1 cellular context compared by ENCODE assay signal in genomic region chr18:11494093-11494492, GRCh38.
TF ChIP-seq lines count a peak whose summit lies in the region.

No MANE protein-coding gene starts in this region.

TF ChIP-seq in HepG2, 621 proteins besides CTCF, POLR2A, EP300 and RAD21 (continued from another document and continues in another):
- TF ChIP-seq ZNF674 (CRISPR knock-in tag; IDR thresholded peaks at IDR 0.05; ENCODE audit: low read depth) = no peak
- no peak for TF ChIP-seq ZNF607 (CRISPR knock-in tag; IDR thresholded peaks at IDR 0.05; ENCODE audit: borderline replicate concordance)
- TF ChIP-seq, protein P1, sequence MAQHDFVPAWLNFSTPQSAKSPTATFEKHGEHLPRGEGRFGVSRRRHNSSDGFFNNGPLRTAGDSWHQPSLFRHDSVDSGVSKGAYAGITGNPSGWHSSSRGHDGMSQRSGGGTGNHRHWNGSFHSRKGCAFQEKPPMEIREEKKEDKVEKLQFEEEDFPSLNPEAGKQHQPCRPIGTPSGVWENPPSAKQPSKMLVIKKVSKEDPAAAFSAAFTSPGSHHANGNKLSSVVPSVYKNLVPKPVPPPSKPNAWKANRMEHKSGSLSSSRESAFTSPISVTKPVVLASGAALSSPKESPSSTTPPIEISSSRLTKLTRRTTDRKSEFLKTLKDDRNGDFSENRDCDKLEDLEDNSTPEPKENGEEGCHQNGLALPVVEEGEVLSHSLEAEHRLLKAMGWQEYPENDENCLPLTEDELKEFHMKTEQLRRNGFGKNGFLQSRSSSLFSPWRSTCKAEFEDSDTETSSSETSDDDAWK (CRISPR knock-in tag; IDR thresholded peaks at IDR 0.05) = no peak
- no peak for TF ChIP-seq FLYWCH1 (CRISPR knock-in tag; IDR thresholded peaks at IDR 0.05)
- peak; percentile 56; the same call in 1 of the 2 replicates for TF ChIP-seq RFX1 (IDR thresholded peaks at IDR 0.05)
- TF ChIP-seq ZNF598 (CRISPR knock-in tag; IDR thresholded peaks at IDR 0.05; ENCODE audit: borderline replicate concordance) = no peak
- TF ChIP-seq GATAD2A (CRISPR knock-in tag; IDR thresholded peaks at IDR 0.05) = peak; percentile 51
- TF ChIP-seq KLF9 (CRISPR knock-in tag; IDR thresholded peaks at IDR 0.05; ENCODE audit: low read depth) = no peak
- TF ChIP-seq, protein P2, sequence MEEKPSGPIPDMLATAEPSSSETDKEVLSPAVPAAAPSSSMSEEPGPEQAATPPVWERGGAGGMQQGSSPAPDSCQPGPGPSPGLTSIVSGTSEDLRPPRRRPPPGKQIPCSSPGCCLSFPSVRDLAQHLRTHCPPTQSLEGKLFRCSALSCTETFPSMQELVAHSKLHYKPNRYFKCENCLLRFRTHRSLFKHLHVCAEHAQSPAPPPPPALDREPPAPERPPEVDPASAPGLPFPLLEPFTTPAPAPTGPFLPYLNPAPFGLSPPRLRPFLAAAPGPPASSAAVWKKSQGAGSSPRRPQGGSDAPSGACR (CRISPR knock-in tag; IDR thresholded peaks at IDR 0.05) = no peak
- TF ChIP-seq, protein P3, sequence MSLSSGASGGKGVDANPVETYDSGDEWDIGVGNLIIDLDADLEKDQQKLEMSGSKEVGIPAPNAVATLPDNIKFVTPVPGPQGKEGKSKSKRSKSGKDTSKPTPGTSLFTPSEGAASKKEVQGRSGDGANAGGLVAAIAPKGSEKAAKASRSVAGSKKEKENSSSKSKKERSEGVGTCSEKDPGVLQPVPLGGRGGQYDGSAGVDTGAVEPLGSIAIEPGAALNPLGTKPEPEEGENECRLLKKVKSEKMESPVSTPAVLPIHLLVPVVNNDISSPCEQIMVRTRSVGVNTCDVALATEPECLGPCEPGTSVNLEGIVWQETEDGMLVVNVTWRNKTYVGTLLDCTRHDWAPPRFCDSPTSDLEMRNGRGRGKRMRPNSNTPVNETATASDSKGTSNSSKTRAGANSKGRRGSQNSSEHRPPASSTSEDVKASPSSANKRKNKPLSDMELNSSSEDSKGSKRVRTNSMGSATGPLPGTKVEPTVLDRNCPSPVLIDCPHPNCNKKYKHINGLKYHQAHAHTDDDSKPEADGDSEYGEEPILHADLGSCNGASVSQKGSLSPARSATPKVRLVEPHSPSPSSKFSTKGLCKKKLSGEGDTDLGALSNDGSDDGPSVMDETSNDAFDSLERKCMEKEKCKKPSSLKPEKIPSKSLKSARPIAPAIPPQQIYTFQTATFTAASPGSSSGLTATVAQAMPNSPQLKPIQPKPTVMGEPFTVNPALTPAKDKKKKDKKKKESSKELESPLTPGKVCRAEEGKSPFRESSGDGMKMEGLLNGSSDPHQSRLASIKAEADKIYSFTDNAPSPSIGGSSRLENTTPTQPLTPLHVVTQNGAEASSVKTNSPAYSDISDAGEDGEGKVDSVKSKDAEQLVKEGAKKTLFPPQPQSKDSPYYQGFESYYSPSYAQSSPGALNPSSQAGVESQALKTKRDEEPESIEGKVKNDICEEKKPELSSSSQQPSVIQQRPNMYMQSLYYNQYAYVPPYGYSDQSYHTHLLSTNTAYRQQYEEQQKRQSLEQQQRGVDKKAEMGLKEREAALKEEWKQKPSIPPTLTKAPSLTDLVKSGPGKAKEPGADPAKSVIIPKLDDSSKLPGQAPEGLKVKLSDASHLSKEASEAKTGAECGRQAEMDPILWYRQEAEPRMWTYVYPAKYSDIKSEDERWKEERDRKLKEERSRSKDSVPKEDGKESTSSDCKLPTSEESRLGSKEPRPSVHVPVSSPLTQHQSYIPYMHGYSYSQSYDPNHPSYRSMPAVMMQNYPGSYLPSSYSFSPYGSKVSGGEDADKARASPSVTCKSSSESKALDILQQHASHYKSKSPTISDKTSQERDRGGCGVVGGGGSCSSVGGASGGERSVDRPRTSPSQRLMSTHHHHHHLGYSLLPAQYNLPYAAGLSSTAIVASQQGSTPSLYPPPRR (CRISPR knock-in tag; IDR thresholded peaks at IDR 0.05; ENCODE audit: borderline replicate concordance) = 0 out of 2 replicates have a peak, but pooled peaks have one; percentile 38
- TF ChIP-seq SMC3 (IDR thresholded peaks at IDR 0.05; ENCODE audit: low read length) = no peak
- TF ChIP-seq ZNF614 (CRISPR knock-in tag; IDR thresholded peaks at IDR 0.05; ENCODE audit: borderline replicate concordance) = 0 out of 2 replicates have a peak, but pooled peaks have one; percentile 34
- no peak for TF ChIP-seq ZNF224 (CRISPR knock-in tag; IDR thresholded peaks at IDR 0.05)
- TF ChIP-seq, protein P4, sequence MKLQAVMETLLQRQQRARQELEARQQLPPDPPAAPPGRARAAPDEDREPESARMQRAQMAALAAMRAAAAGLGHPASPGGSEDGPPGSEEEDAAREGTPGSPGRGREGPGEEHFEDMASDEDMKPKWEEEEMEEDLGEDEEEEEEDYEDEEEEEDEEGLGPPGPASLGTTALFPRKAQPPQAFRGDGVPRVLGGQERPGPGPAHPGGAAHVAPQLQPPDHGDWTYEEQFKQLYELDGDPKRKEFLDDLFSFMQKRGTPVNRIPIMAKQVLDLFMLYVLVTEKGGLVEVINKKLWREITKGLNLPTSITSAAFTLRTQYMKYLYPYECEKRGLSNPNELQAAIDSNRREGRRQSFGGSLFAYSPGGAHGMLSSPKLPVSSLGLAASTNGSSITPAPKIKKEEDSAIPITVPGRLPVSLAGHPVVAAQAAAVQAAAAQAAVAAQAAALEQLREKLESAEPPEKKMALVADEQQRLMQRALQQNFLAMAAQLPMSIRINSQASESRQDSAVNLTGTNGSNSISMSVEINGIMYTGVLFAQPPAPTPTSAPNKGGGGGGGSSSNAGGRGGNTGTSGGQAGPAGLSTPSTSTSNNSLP (IDR thresholded peaks at IDR 0.05; ENCODE audit: low read depth, low read length) = peak; percentile 90
- TF ChIP-seq RORA (CRISPR knock-in tag; IDR thresholded peaks at IDR 0.05) = no peak
- no peak for TF ChIP-seq TRIM24 (CRISPR knock-in tag; IDR thresholded peaks at IDR 0.05)
- TF ChIP-seq ZNF484 (CRISPR knock-in tag; IDR thresholded peaks at IDR 0.05; ENCODE audit: borderline replicate concordance, low read depth) = no peak
- TF ChIP-seq ZNF280D (CRISPR knock-in tag; IDR thresholded peaks at IDR 0.05) = no peak
- TF ChIP-seq DRAP1 (CRISPR knock-in tag; IDR thresholded peaks at IDR 0.05) = no peak
- TF ChIP-seq FOXM1 (CRISPR knock-in tag; IDR thresholded peaks at IDR 0.05) = no peak
- no peak for TF ChIP-seq HNRNPH1 (optimal IDR thresholded peaks at IDR 0.05; ENCODE audit: low read depth, low read length)
- no peak for TF ChIP-seq NCOA2 (CRISPR knock-in tag; IDR thresholded peaks at IDR 0.05)
- TF ChIP-seq TCF7L2 (IDR thresholded peaks at IDR 0.05; ENCODE audit: low read depth, low read length) = no peak
- TF ChIP-seq, protein P5, sequence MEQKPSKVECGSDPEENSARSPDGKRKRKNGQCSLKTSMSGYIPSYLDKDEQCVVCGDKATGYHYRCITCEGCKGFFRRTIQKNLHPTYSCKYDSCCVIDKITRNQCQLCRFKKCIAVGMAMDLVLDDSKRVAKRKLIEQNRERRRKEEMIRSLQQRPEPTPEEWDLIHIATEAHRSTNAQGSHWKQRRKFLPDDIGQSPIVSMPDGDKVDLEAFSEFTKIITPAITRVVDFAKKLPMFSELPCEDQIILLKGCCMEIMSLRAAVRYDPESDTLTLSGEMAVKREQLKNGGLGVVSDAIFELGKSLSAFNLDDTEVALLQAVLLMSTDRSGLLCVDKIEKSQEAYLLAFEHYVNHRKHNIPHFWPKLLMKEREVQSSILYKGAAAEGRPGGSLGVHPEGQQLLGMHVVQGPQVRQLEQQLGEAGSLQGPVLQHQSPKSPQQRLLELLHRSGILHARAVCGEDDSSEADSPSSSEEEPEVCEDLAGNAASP (CRISPR knock-in tag; IDR thresholded peaks at IDR 0.05; ENCODE audit: borderline replicate concordance) = no peak
- TF ChIP-seq KDM5B (CRISPR knock-in tag; IDR thresholded peaks at IDR 0.05; ENCODE audit: borderline replicate concordance) = no peak
- 0 out of 2 replicates have a peak, but pooled peaks have one; percentile 21 for TF ChIP-seq SKIL (CRISPR knock-in tag; IDR thresholded peaks at IDR 0.05; ENCODE audit: borderline replicate concordance)
- no peak for TF ChIP-seq ZNF251 (CRISPR knock-in tag; IDR thresholded peaks at IDR 0.05)
- no peak for TF ChIP-seq RFX3 (CRISPR knock-in tag; IDR thresholded peaks at IDR 0.05)
- no peak for TF ChIP-seq ZFY (CRISPR knock-in tag; IDR thresholded peaks at IDR 0.05)
- no peak for TF ChIP-seq ZNF780A (CRISPR knock-in tag; IDR thresholded peaks at IDR 0.05)
- TF ChIP-seq FOXA3 (CRISPR knock-in tag; IDR thresholded peaks at IDR 0.05) = peak; percentile 61; the same call in 1 of the 2 replicates
- no peak for TF ChIP-seq ZNF883 (CRISPR knock-in tag; IDR thresholded peaks at IDR 0.05; ENCODE audit: not compliant biosample characterization)
- TF ChIP-seq ZNF333 (CRISPR knock-in tag; IDR thresholded peaks at IDR 0.05; ENCODE audit: borderline replicate concordance) = no peak
- no peak for TF ChIP-seq FOXA1 (IDR thresholded peaks at IDR 0.05)
- peak; percentile 58 for TF ChIP-seq FOXA1 (CRISPR knock-in tag; IDR thresholded peaks at IDR 0.05)
- no peak for TF ChIP-seq NPAS2 (CRISPR knock-in tag; IDR thresholded peaks at IDR 0.05; ENCODE audit: borderline replicate concordance)
- TF ChIP-seq PAX8 (CRISPR knock-in tag; IDR thresholded peaks at IDR 0.05; ENCODE audit: borderline replicate concordance) = no peak
- TF ChIP-seq, protein P6, sequence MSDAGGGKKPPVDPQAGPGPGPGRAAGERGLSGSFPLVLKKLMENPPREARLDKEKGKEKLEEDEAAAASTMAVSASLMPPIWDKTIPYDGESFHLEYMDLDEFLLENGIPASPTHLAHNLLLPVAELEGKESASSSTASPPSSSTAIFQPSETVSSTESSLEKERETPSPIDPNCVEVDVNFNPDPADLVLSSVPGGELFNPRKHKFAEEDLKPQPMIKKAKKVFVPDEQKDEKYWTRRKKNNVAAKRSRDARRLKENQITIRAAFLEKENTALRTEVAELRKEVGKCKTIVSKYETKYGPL (CRISPR knock-in tag; IDR thresholded peaks at IDR 0.05) = no peak
- TF ChIP-seq TP53 (CRISPR knock-in tag; conservative IDR thresholded peaks at IDR 0.05) = no peak
- peak; percentile 53; the same call in 1 of the 2 replicates for TF ChIP-seq MIXL1 (CRISPR knock-in tag; IDR thresholded peaks at IDR 0.05)
- no peak for TF ChIP-seq ZNF367 (CRISPR knock-in tag; IDR thresholded peaks at IDR 0.05; ENCODE audit: borderline replicate concordance)
- TF ChIP-seq XBP1 (CRISPR knock-in tag; IDR thresholded peaks at IDR 0.05) = no peak
- peak; percentile 76 for TF ChIP-seq RARA (CRISPR knock-in tag; IDR thresholded peaks at IDR 0.05)
- no peak for TF ChIP-seq ZNF350 (CRISPR knock-in tag; IDR thresholded peaks at IDR 0.05; ENCODE audit: borderline replicate concordance, low read depth)
- TF ChIP-seq ZNF652 (CRISPR knock-in tag; IDR thresholded peaks at IDR 0.05; ENCODE audit: borderline replicate concordance, low read depth) = no peak
- no peak for TF ChIP-seq ZNF10 (CRISPR knock-in tag; IDR thresholded peaks at IDR 0.05; ENCODE audit: borderline replicate concordance, low read depth)
- TF ChIP-seq ZNF235 (CRISPR knock-in tag; IDR thresholded peaks at IDR 0.05; ENCODE audit: borderline replicate concordance) = no peak
- no peak for TF ChIP-seq JARID2 (CRISPR knock-in tag; IDR thresholded peaks at IDR 0.05; ENCODE audit: insufficient replicate concordance)
- TF ChIP-seq ZNF282 (IDR thresholded peaks at IDR 0.05; ENCODE audit: partially characterized antibody) = no peak
- TF ChIP-seq, protein P7, sequence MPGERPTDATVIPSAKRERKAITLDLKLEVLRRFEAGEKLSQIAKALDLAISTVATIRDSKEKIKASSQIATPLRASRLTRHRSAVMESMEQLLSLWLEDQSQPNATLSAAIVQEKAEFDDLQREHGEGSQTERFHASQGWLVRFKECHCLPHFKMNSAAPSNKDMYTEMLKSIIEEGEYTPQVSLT (CRISPR knock-in tag; IDR thresholded peaks at IDR 0.05; ENCODE audit: borderline replicate concordance, low read depth) = no peak
- no peak for TF ChIP-seq RBM39 (IDR thresholded peaks at IDR 0.05; ENCODE audit: low read depth, low read length, poor library complexity, severe bottlenecking)
- TF ChIP-seq SAP130 (CRISPR knock-in tag; IDR thresholded peaks at IDR 0.05; ENCODE audit: low read depth) = peak; percentile 52; the same call in 1 of the 2 replicates
- TF ChIP-seq NFIC (IDR thresholded peaks at IDR 0.05; ENCODE audit: low read length) = no peak; the same call in 1 of the 2 replicates
